In genomic region chr2:4122751-4123150, GRCh38 we compare ENCODE assay signal across 24 cellular contexts.
"Had no signal": no experiment of that assay in that cellular context is flagged by ENCODE, and none has a peak within 500 bp of the region (broad histone marks: within the 10 kb centered on the region; RNA-seq: fewer than 3 reads in every experiment).

No MANE protein-coding gene starts in this region.

- H3K27me3 ChIP-seq: adrenal gland, body of pancreas, breast epithelium, SJCRH30 had no signal

- H3K4me1 ChIP-seq: adrenal gland, breast epithelium, SJCRH30 had no signal

- H3K9me3 ChIP-seq: adrenal gland, body of pancreas, breast epithelium, SJCRH30 had no signal

- H3K27ac ChIP-seq: adrenal gland, body of pancreas, breast epithelium, KMS-11, SJCRH30, SK-N-MC had no signal

- H3K36me3 ChIP-seq: adrenal gland, breast epithelium, SJCRH30 had no signal

- DNase-seq: activated B cell treated with CpG ODN at 0.5 μM for 24 hours; activated CD4-positive, alpha-beta memory T cell treated with anti-CD3 and anti-CD28 coated beads for 36 hours; activated CD4-positive, alpha-beta T cell treated with anti-CD3 and anti-CD28 coated beads for 4 hours; activated CD4-positive, alpha-beta T cell treated with anti-CD3 and anti-CD28 coated beads, Interleukin-2, amount 50 U/mL, for 1 hour; activated CD4-positive, CD25-positive, alpha-beta regulatory T cell treated with anti-CD3 and anti-CD28 coated beads, Interleukin-2, amount 50 U/mL, for 72 hours; activated CD8-positive, alpha-beta memory T cell treated with anti-CD3 and anti-CD28 coated beads, Interleukin-2, amount 50 U/mL, for 4 hours; activated gamma-delta T cell treated with Interleukin-2 at 50 U/mL for 16 hours; activated naive CD4-positive, alpha-beta T cell treated with anti-CD3 and anti-CD28 coated beads for 36 hours; activated T-cell treated with anti-CD3 and anti-CD28 coated beads for 4 hours; activated T-cell treated with anti-CD3 and anti-CD28 coated beads, Interleukin-2, amount 50 U/mL, for 4 hours; adrenal gland; body of pancreas; NCI-H1436 treated with DMSO at 0.1 percent for 48 hours; NCI-H1694 treated with DMSO at 0.1 percent for 48 hours; NCI-H2029; NCI-H2171 treated with DMSO at 0.1 percent for 48 hours; NCI-H2227 treated with DMSO at 0.1 percent for 48 hours; NCI-H524 treated with DMSO at 0.1 percent for 48 hours; NCI-H748 treated with DMSO at 0.1 percent for 48 hours; SHP77; SJCRH30 had no signal

- H3K4me3 ChIP-seq: adrenal gland, body of pancreas, breast epithelium, SJCRH30, SK-N-MC had no signal
